Comparison of ENCODE assay signal across 2 cellular contexts in the genomic region with DNA sequence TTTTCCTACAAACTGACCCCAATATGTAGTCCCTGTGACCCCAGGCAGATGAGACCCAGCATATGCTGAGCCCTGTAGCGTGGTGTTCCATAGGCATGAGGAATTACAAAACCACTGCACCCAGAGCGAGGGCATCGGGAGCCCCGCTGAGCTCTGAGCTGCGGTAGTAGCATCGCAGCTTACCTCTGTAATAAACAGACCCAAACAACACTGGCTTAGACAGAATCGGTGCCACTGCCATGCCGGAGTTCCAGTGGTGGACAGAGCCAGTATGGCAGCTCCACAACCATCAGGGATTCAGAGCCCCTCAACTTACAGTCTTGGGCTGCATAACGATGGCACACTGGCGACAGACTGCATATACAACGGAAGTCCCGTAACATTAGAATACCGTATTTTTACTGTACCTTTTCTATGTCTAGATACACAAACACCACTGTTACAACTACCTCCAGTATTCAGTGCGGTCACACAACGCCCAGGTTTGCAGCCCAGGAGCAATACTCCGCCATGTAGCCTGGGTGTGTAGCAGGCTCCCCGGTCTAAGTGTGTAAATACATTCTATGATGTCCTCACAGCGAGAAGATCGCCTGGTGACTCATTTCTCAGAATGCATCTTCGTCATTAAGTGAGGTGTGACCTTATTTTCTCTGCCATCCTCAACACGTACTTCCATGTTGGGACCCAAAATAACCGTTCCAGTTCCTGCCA.
A peak's percentile ranks its signal among the peaks of the same experiment; 100 is the strongest.
TF ChIP-seq lines count a peak whose summit lies in the region.

No MANE protein-coding gene starts in this region.

TF ChIP-seq in K562, 482 proteins besides CTCF, POLR2A, EP300 and RAD21 (continued from another document and continues in another):
- TF ChIP-seq, protein P1, sequence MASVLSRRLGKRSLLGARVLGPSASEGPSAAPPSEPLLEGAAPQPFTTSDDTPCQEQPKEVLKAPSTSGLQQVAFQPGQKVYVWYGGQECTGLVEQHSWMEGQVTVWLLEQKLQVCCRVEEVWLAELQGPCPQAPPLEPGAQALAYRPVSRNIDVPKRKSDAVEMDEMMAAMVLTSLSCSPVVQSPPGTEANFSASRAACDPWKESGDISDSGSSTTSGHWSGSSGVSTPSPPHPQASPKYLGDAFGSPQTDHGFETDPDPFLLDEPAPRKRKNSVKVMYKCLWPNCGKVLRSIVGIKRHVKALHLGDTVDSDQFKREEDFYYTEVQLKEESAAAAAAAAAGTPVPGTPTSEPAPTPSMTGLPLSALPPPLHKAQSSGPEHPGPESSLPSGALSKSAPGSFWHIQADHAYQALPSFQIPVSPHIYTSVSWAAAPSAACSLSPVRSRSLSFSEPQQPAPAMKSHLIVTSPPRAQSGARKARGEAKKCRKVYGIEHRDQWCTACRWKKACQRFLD (CRISPR knock-in tag; IDR thresholded peaks at IDR 0.05): no peak
- TF ChIP-seq CXXC5 (CRISPR knock-in tag; IDR thresholded peaks at IDR 0.05) (0 out of 2 replicates have a peak, but pooled peaks have one; percentile 26), ZBTB33 (CRISPR knock-in tag; IDR thresholded peaks at IDR 0.05) (peak; percentile 7; the same call in 1 of the 2 replicates), ZBED1 (IDR thresholded peaks at IDR 0.05) (0 out of 2 replicates have a peak, but pooled peaks have one; percentile 15), ZNF644 (tag; IDR thresholded peaks at IDR 0.05; ENCODE audit: low read depth) (no peak), ZBTB7A (IDR thresholded peaks at IDR 0.05; ENCODE audit: borderline replicate concordance, control insufficient read depth, low read depth, low read length) (no peak), POLR2G (IDR thresholded peaks at IDR 0.05; ENCODE audit: low read depth, low read length) (0 out of 2 replicates have a peak, but pooled peaks have one; percentile 16), ZNF609 (CRISPR knock-in tag; IDR thresholded peaks at IDR 0.05; ENCODE audit: borderline replicate concordance) (no peak), SP2 (IDR thresholded peaks at IDR 0.05; ENCODE audit: extremely low read depth, low read depth, low read length, poor library complexity, severe bottlenecking) (no peak), FOXK1 (CRISPR knock-in tag; IDR thresholded peaks at IDR 0.05; ENCODE audit: borderline replicate concordance) (0 out of 2 replicates have a peak, but pooled peaks have one; percentile 45), POLR2AphosphoS5 (IDR thresholded peaks at IDR 0.05; ENCODE audit: control insufficient read depth, insufficient read depth, low read depth, low read length) (peak; percentile 15; the same call in 1 of the 2 replicates), TAF1 (IDR thresholded peaks at IDR 0.05; ENCODE audit: control insufficient read depth, extremely low read depth, insufficient read depth, low read length, severe bottlenecking) (peak; percentile 9), THRAP3 (IDR thresholded peaks at IDR 0.05; ENCODE audit: borderline replicate concordance) (peak; percentile 75; the same call in 1 of the 2 replicates)
- TF ChIP-seq, protein P2, sequence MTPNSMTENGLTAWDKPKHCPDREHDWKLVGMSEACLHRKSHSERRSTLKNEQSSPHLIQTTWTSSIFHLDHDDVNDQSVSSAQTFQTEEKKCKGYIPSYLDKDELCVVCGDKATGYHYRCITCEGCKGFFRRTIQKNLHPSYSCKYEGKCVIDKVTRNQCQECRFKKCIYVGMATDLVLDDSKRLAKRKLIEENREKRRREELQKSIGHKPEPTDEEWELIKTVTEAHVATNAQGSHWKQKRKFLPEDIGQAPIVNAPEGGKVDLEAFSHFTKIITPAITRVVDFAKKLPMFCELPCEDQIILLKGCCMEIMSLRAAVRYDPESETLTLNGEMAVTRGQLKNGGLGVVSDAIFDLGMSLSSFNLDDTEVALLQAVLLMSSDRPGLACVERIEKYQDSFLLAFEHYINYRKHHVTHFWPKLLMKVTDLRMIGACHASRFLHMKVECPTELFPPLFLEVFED (CRISPR knock-in tag; conservative IDR thresholded peaks at IDR 0.05): no peak

TF ChIP-seq in GM23338, 12 proteins besides CTCF, POLR2A, EP300 and RAD21:
- no peak for TF ChIP-seq ETS1 (IDR thresholded peaks at IDR 0.05)
- TF ChIP-seq ZNF462 (CRISPR knock-in tag; IDR thresholded peaks at IDR 0.05): no peak
- TF ChIP-seq REST (IDR thresholded peaks at IDR 0.05; ENCODE audit: unreplicated experiment): no peak
- no peak for TF ChIP-seq JUNB (IDR thresholded peaks at IDR 0.05; ENCODE audit: unreplicated experiment)
- no peak for TF ChIP-seq STAT1 (IDR thresholded peaks at IDR 0.05; ENCODE audit: unreplicated experiment)
TF ChIP-seq in GM23338: peak in this region for 0.
